ENCODE assay signal across 33 cellular contexts in genomic region chr11:98062714-98063113, GRCh38.
DNase-seq lines count a peak whose midpoint lies in the region; ATAC-seq, FAIRE-seq and TF ChIP-seq lines count a peak whose summit lies in the region.
"Had no signal": no experiment of that assay in that cellular context is flagged by ENCODE, and none has a peak within 500 bp of the region (broad histone marks: within the 10 kb centered on the region; RNA-seq: fewer than 3 reads in every experiment).

No MANE protein-coding gene starts in this region.

- H3K9ac ChIP-seq in HepG2 (ENCODE audit: insufficient read depth, low read depth, low read length): no peak overlapping the region
- H3K9ac ChIP-seq in K562 (ENCODE audit: insufficient read depth in 1 of 2, low read depth in 2 of 2, low read length in 2 of 2): no peak overlapping the region
- H3K9ac ChIP-seq: BLaER1; BLaER1 treated with 17β-estradiol and CSF1 and Interleukin-3, amounts not matched to agents 10 nM and 100 nM had no signal

- 0% methylated on average over 1 of the region's 1 CpG for whole genome bisulfite sequencing in HepG2 (ENCODE audit: low lambda C conversion rate)
- WGBS in right lobe of liver (ENCODE audit: insufficient coverage, low coverage, low lambda C conversion rate, missing lambda C conversion rate): 30% methylated on average over 1 of the region's 1 CpG
- WGBS in K562 (ENCODE audit: insufficient coverage, low coverage, missing lambda C conversion rate): 24% methylated on average over 1 of the region's 1 CpG

- BruUV-seq in HepG2 (replicated peaks; lab: Mats Ljungman, UMichigan): no TSS peak
- no TSS peak for BruUV-seq in K562 (replicated peaks; lab: Mats Ljungman, UMichigan)

- H4K20me1 ChIP-seq in HepG2 (ENCODE audit: insufficient read depth, low read length) (no peaks in the 10 kb centered on the region), K562 (replicated peaks; ENCODE audit: control insufficient read depth, insufficient read depth, low read length) (no peaks in the 10 kb centered on the region)
- H4K20me1 ChIP-seq: BLaER1; BLaER1 treated with 17β-estradiol and CSF1 and Interleukin-3, amounts not matched to agents 10 nM and 100 nM had no signal

- H3K4me1 Mint-ChIP-seq in activated naive CD8-positive, alpha-beta T cell treated with anti-CD3 and anti-CD28 coated beads for 36 hours: no peaks in the 10 kb centered on the region
- H3K4me1 Mint-ChIP-seq: B cell; CD14-positive monocyte; CD4-positive, alpha-beta memory T cell; CD8-positive, alpha-beta memory T cell had no signal

- DNase-seq in HepG2 (ENCODE audit: low spot score): no peak
- DNase-seq in right lobe of liver: no peak
- no peak for DNase-seq in K562 (ENCODE audit: extremely low read depth in 1 of 4, low spot score in 3 of 4)
- no peak for DNase-seq in activated naive CD8-positive, alpha-beta T cell treated with anti-CD3 and anti-CD28 coated beads for 36 hours
- DNase-seq: 8988T; ACHN; AML-193; BE2C; C1 segment of cervical spinal cord; Caco-2; Calu3; CD4-positive, alpha-beta memory T cell; CD4-positive, alpha-beta T cell; CD4-positive, CD25-positive, alpha-beta regulatory T cell; CD8-positive, alpha-beta memory T cell; CD8-positive, alpha-beta T cell; COR-L47; DMS 273 treated with DMSO at 0.1 percent for 48 hours; DMS153; DMS53; DMS79; DMS79 treated with DMSO at 0.1 percent for 48 hours; DND-41; EL had no signal

- no peaks in the 10 kb centered on the region for H3K9me1 ChIP-seq in K562 (ENCODE audit: control insufficient read depth, insufficient read depth, low read length)

- ATAC-seq in HepG2 (no peak), right lobe of liver (no peak), K562 (no peak)
- ATAC-seq: A549; CD8-positive, alpha-beta T cell had no signal

- H3K36me3 ChIP-seq in HepG2 (replicated peaks in 1 of 2; ENCODE audit: control insufficient read depth in 1 of 2, insufficient read depth in 2 of 2, low read length in 2 of 2) (no peaks in the 10 kb centered on the region), right lobe of liver (no peaks in the 10 kb centered on the region), K562 (ENCODE audit: control insufficient read depth, insufficient read depth, low read length) (no peaks in the 10 kb centered on the region)
- H3K36me3 ChIP-seq: BE2C; BLaER1; BLaER1 treated with 17β-estradiol and CSF1 and Interleukin-3, amounts not matched to agents 10 nM and 100 nM had no signal

- TF ChIP-seq CTCF in HepG2 (CRISPR knock-in tag; IDR thresholded peaks at IDR 0.05) (no peak), right lobe of liver (IDR thresholded peaks at IDR 0.05) (no peak), K562 (IDR thresholded peaks at IDR 0.05 in 2 of 3, conservative IDR thresholded peaks at IDR 0.05 in 1 of 3; ENCODE audit: insufficient read depth in 2 of 3, low read depth in 1 of 3, low read length in 3 of 3) (no peak)

- peaks cover 4% of the 10 kb centered on the region for H3K9me3 Mint-ChIP-seq in activated naive CD8-positive, alpha-beta T cell treated with anti-CD3 and anti-CD28 coated beads for 36 hours

- H3K36me3 Mint-ChIP-seq in activated naive CD8-positive, alpha-beta T cell treated with anti-CD3 and anti-CD28 coated beads for 36 hours: no peaks in the 10 kb centered on the region
- H3K36me3 Mint-ChIP-seq: CD14-positive monocyte; CD4-positive, alpha-beta memory T cell; CD4-positive, CD25-positive, alpha-beta regulatory T cell; CD8-positive, alpha-beta memory T cell; CD8-positive, alpha-beta T cell had no signal

- H3K4me1 ChIP-seq in HepG2 (ENCODE audit: insufficient read depth, low read length) (no peaks in the 10 kb centered on the region), right lobe of liver (no peaks in the 10 kb centered on the region), K562 (replicated peaks in 1 of 2; ENCODE audit: control insufficient read depth in 2 of 2, insufficient read depth in 2 of 2, low read length in 2 of 2) (no peaks in the 10 kb centered on the region)
- H3K4me1 ChIP-seq: A549; BE2C; BLaER1; BLaER1 treated with 17β-estradiol and CSF1 and Interleukin-3, amounts not matched to agents 10 nM and 100 nM; Caco-2 had no signal

- H3K4me3 Mint-ChIP-seq in activated naive CD8-positive, alpha-beta T cell treated with anti-CD3 and anti-CD28 coated beads for 36 hours: no peak overlapping the region
- H3K4me3 Mint-ChIP-seq: B cell; CD14-positive monocyte; CD4-positive, alpha-beta memory T cell; CD4-positive, alpha-beta T cell; CD4-positive, CD25-positive, alpha-beta regulatory T cell; CD8-positive, alpha-beta memory T cell; CD8-positive, alpha-beta T cell had no signal

- no peak overlapping the region for H3K4me3 ChIP-seq in HepG2 (replicated peaks in 1 of 3; ENCODE audit: insufficient read depth in 1 of 3, low read depth in 2 of 3, low read length in 3 of 3)
- no peak overlapping the region for H3K4me3 ChIP-seq in right lobe of liver
- no peak overlapping the region for H3K4me3 ChIP-seq in K562
- H3K4me3 ChIP-seq: A549; BLaER1; BLaER1 treated with 17β-estradiol and CSF1 and Interleukin-3, amounts not matched to agents 10 nM and 100 nM had no signal

- H3K27ac ChIP-seq in HepG2 (ENCODE audit: extremely low read length, insufficient read depth, low read length) (no peak overlapping the region), right lobe of liver (no peak overlapping the region), K562 (ENCODE audit: extremely low read depth, low read depth, low read length) (no peak overlapping the region)
- H3K27ac ChIP-seq: 22Rv1; A549; BLaER1; BLaER1 treated with 17β-estradiol and CSF1 and Interleukin-3, amounts not matched to agents 10 nM and 100 nM; C4-2B had no signal

- POLR2A ChIA-PET in HepG2 (lab: Yijun Ruan, JAX): no interaction called here
- POLR2A ChIA-PET in K562 (lab: Yijun Ruan, JAX): interaction anchor here (0.6 kb wide), 1 partner anchor 196 kb away, joined by 3 read pairs; no protein-coding TSS in a partner anchor

- H3K27me3 ChIP-seq in HepG2 (ENCODE audit: control insufficient read depth in 1 of 2, insufficient read depth in 2 of 2, low read length in 2 of 2) (no peaks in the 10 kb centered on the region), right lobe of liver (no peaks in the 10 kb centered on the region), K562 (ENCODE audit: control insufficient read depth in 2 of 2, insufficient read depth in 2 of 2, low read length in 2 of 2) (no peaks in the 10 kb centered on the region)
- H3K27me3 ChIP-seq: BE2C; BLaER1; BLaER1 treated with 17β-estradiol and CSF1 and Interleukin-3, amounts not matched to agents 10 nM and 100 nM had no signal

- no peak for TF ChIP-seq RAD21 in HepG2 (CRISPR knock-in tag; IDR thresholded peaks at IDR 0.05)
- no peak for TF ChIP-seq RAD21 in K562 (CRISPR knock-in tag; conservative IDR thresholded peaks at IDR 0.05 in 1 of 2, IDR thresholded peaks at IDR 0.05 in 1 of 2)

- no peak overlapping the region for H2AFZ ChIP-seq in HepG2 (ENCODE audit: low read length)
- no peak overlapping the region for H2AFZ ChIP-seq in K562 (ENCODE audit: low read depth, low read length)

- no peak overlapping the region for H3K4me2 ChIP-seq in HepG2 (ENCODE audit: low read depth, low read length)
- no peak overlapping the region for H3K4me2 ChIP-seq in K562 (ENCODE audit: insufficient read depth, low read length)
- H3K4me2 ChIP-seq: A549; BLaER1; BLaER1 treated with 17β-estradiol and CSF1 and Interleukin-3, amounts not matched to agents 10 nM and 100 nM had no signal

- intact Hi-C loops in HepG2 (cut with micrococcal nuclease; ENCODE audit: unreplicated experiment) (no loop called here), right lobe of liver (cut with DNase I) (no loop called here), K562 (cut with micrococcal nuclease) (no loop called here)

- no peaks in the 10 kb centered on the region for H3K9me3 ChIP-seq in HepG2 (ENCODE audit: low read length)
- H3K9me3 ChIP-seq in right lobe of liver: no peaks in the 10 kb centered on the region
- no peaks in the 10 kb centered on the region; the same call in 1 of the 2 replicates for H3K9me3 ChIP-seq in K562 (replicated peaks; ENCODE audit: control insufficient read depth, insufficient read depth, low read depth, low read length)
- H3K9me3 ChIP-seq: A549; BE2C; BLaER1; BLaER1 treated with 17β-estradiol and CSF1 and Interleukin-3, amounts not matched to agents 10 nM and 100 nM; Caco-2 had no signal

- H3K27ac Mint-ChIP-seq in activated naive CD8-positive, alpha-beta T cell treated with anti-CD3 and anti-CD28 coated beads for 36 hours: no peak overlapping the region
- H3K27ac Mint-ChIP-seq: B cell; CD14-positive monocyte; CD4-positive, alpha-beta memory T cell; CD4-positive, alpha-beta T cell; CD4-positive, CD25-positive, alpha-beta regulatory T cell; CD8-positive, alpha-beta memory T cell; CD8-positive, alpha-beta T cell had no signal

- CTCF ChIA-PET in HepG2 (lab: Yijun Ruan, JAX; ENCODE audit: low intra/inter-chr PET ratio, low total read pairs): no interaction called here
- CTCF ChIA-PET in K562 (lab: Yijun Ruan, JAX; ENCODE audit: low intra/inter-chr PET ratio): no interaction called here

- TF ChIP-seq POLR2A in HepG2 (IDR thresholded peaks at IDR 0.05; ENCODE audit: insufficient read depth in 1 of 2, low read depth in 2 of 2, low read length in 2 of 2) (no peak), right lobe of liver (IDR thresholded peaks at IDR 0.05) (no peak), K562 (conservative IDR thresholded peaks at IDR 0.05) (no peak)

- in situ Hi-C loops in HepG2 (cut with HindIII; ENCODE audit: extremely low pct_ligation_motif_present, low pct_unique_long_range_greater_than_20kb) (no loop called here), K562 (cut with MboI) (no loop called here)

- FAIRE-seq in HepG2 (lab: Jason Lieb, UNC) (no peak), K562 (lab: Jason Lieb, UNC) (no peak)
- FAIRE-seq: A204.1, A549, D721Med had no signal

- no peaks in the 10 kb centered on the region for H3K27me3 Mint-ChIP-seq in activated naive CD8-positive, alpha-beta T cell treated with anti-CD3 and anti-CD28 coated beads for 36 hours
- H3K27me3 Mint-ChIP-seq: B cell; CD4-positive, alpha-beta memory T cell; CD4-positive, alpha-beta T cell; CD8-positive, alpha-beta memory T cell had no signal

- H3K79me2 ChIP-seq in HepG2 (ENCODE audit: insufficient read depth, low read length) (no peaks in the 10 kb centered on the region), K562 (ENCODE audit: control insufficient read depth, insufficient read depth, low read length) (no peaks in the 10 kb centered on the region)

- TF ChIP-seq EP300 in HepG2 (IDR thresholded peaks at IDR 0.05; ENCODE audit: low read depth in 2 of 2, low read length in 2 of 2) (no peak), HepG2 (CRISPR knock-in tag; IDR thresholded peaks at IDR 0.05; ENCODE audit: borderline replicate concordance) (no peak), K562 (IDR thresholded peaks at IDR 0.05; ENCODE audit: low read length) (no peak)

TF ChIP-seq in HepG2, 621 proteins besides CTCF, POLR2A, EP300 and RAD21:
- TF ChIP-seq PCBP2 (optimal IDR thresholded peaks at IDR 0.05; ENCODE audit: low read depth, low read length, poor library complexity, severe bottlenecking) (no peak), HNRNPK (IDR thresholded peaks at IDR 0.05; ENCODE audit: low read depth, low read length, poor library complexity, severe bottlenecking) (peak; percentile 95)

TF ChIP-seq in K562, 482 proteins besides CTCF, POLR2A, EP300 and RAD21 (continues in another document):
- no peak for TF ChIP-seq SMARCB1 (IDR thresholded peaks at IDR 0.05; ENCODE audit: insufficient read length, low read depth)
- TF ChIP-seq RNF2 (IDR thresholded peaks at IDR 0.05): no peak
- no peak for TF ChIP-seq TARDBP (IDR thresholded peaks at IDR 0.05)
- TF ChIP-seq ZNF282 (CRISPR knock-in tag; IDR thresholded peaks at IDR 0.05): no peak

Comparison
In these comparisons a context has a peak if more than half of its experiments do, and no peak if none do; other contexts are left out.
1. Of the 241 proteins assayed by ChIP-seq in both HepG2 and K562: peak only in HepG2: none; only in K562: PCBP2; in both: HNRNPK; in neither: 239.